ENCODE assay signal across 12 cellular contexts in genomic region chr10:78413294-78414055, GRCh38.
A peak's percentile ranks its signal among the peaks of the same experiment; 100 is the strongest.
DNase-seq lines count a peak whose midpoint lies in the region; ATAC-seq and TF ChIP-seq lines count a peak whose summit lies in the region.
"Had no signal": no experiment of that assay in that cellular context is flagged by ENCODE, and none has a peak within 500 bp of the region (broad histone marks: within the 10 kb centered on the region; RNA-seq: fewer than 3 reads in every experiment).

No MANE protein-coding gene starts in this region.

- H3K27ac ChIP-seq in endodermal cell (ENCODE audit: low read depth, low read length) = no peak overlapping the region
- H3K27ac ChIP-seq in neuronal stem cell (replicated peaks; ENCODE audit: low read length) = no peak overlapping the region
- H3K27ac ChIP-seq in upper lobe of right lung = no peak overlapping the region

- H3K18ac ChIP-seq in neuronal stem cell (ENCODE audit: low read length) = no peak overlapping the region

- no peak overlapping the region for H3K4me2 ChIP-seq in neuronal stem cell (ENCODE audit: insufficient read depth, low read length, poor library complexity, severe bottlenecking)

- no peak overlapping the region for H3K9ac ChIP-seq in endodermal cell (ENCODE audit: extremely low read depth, low read length, poor library complexity, severe bottlenecking)
- no peak overlapping the region for H3K9ac ChIP-seq in neuronal stem cell (ENCODE audit: low read depth, low read length, poor library complexity)

- H3K36me3 Mint-ChIP-seq in endodermal cell (ENCODE audit: low read depth) = no peaks in the 10 kb centered on the region

- peaks cover 7% of the 10 kb centered on the region for H3K4me1 Mint-ChIP-seq in endodermal cell

- H3K9me3 Mint-ChIP-seq in endodermal cell = no peaks in the 10 kb centered on the region

- H3K27me3 ChIP-seq in endodermal cell (ENCODE audit: control insufficient read depth, insufficient read depth, low read length, poor library complexity, severe bottlenecking) = no peaks in the 10 kb centered on the region
- H3K27me3 ChIP-seq in neuronal stem cell (ENCODE audit: control insufficient read depth in 3 of 3, insufficient read depth in 3 of 3, low read depth in 1 of 3, low read length in 3 of 3) = no peaks in the 10 kb centered on the region
- H3K27me3 ChIP-seq in upper lobe of right lung = no peaks in the 10 kb centered on the region

- no peak overlapping the region for H3K4me3 Mint-ChIP-seq in endodermal cell

- no peak overlapping the region for H2BK120ac ChIP-seq in neuronal stem cell (ENCODE audit: low read depth, low read length)

- H3K23ac ChIP-seq in neuronal stem cell (ENCODE audit: low read depth, low read length, poor library complexity) = no peak overlapping the region

- H3K9me3 ChIP-seq in endodermal cell (ENCODE audit: control insufficient read depth, low read length) (no peaks in the 10 kb centered on the region), neuronal stem cell (replicated peaks in 1 of 2; ENCODE audit: control insufficient read depth in 2 of 2, insufficient read depth in 1 of 2, low read depth in 1 of 2, low read length in 2 of 2) (no peaks in the 10 kb centered on the region), upper lobe of right lung (no peaks in the 10 kb centered on the region)

- H3K27ac Mint-ChIP-seq in endodermal cell = no peak overlapping the region

- H4K91ac ChIP-seq in neuronal stem cell (ENCODE audit: low read depth, low read length, poor library complexity) = no peak overlapping the region

- H3K36me3 ChIP-seq in endodermal cell (ENCODE audit: control insufficient read depth, insufficient read depth, low read length) (no peaks in the 10 kb centered on the region), neuronal stem cell (replicated peaks in 1 of 2; ENCODE audit: control insufficient read depth in 2 of 2, insufficient read depth in 2 of 2, low read length in 2 of 2) (no peaks in the 10 kb centered on the region), upper lobe of right lung (no peaks in the 10 kb centered on the region)

- ATAC-seq in upper lobe of right lung (no peak), GM19452 (IDR thresholded peaks at IDR 0.05; ENCODE audit: unreplicated experiment) (no peak)

- H3K4me1 ChIP-seq in endodermal cell (ENCODE audit: control insufficient read depth, insufficient read depth, low read length) (no peaks in the 10 kb centered on the region), neuronal stem cell (ENCODE audit: control insufficient read depth in 2 of 2, insufficient read depth in 1 of 2, low read depth in 1 of 2, low read length in 2 of 2) (peaks cover 0 to 8% of the 10 kb centered on the region in 2 donors), upper lobe of right lung (peaks cover 20% of the 10 kb centered on the region)

- TF ChIP-seq CTCF in endodermal cell (conservative IDR thresholded peaks at IDR 0.05) (no peak), upper lobe of right lung (IDR thresholded peaks at IDR 0.05) (no peak)

- H2AK5ac ChIP-seq in neuronal stem cell (ENCODE audit: low read depth, low read length) = no peak overlapping the region

- DNase-seq in NCI-H446 treated with DMSO at 0.1 percent for 48 hours (lab: John Stamatoyannopoulos, UW) (peak; percentile 42), endodermal cell (peak; percentile 43), neuronal stem cell (ENCODE audit: low spot score) (no peak), upper lobe of right lung (peak; percentile 57), NCI-H2107 (lab: John Stamatoyannopoulos, UW) (no peak), middle frontal gyrus (ENCODE audit: extremely low spot score, low spot score) (no peak)
- DNase-seq: H7, NCI-H1417, NCI-H2029 treated with DMSO at 0.1 percent for 48 hours, NCI-H524, RPMI8226 had no signal

- no peaks in the 10 kb centered on the region for H3K27me3 Mint-ChIP-seq in endodermal cell (ENCODE audit: insufficient read depth)

- H4K8ac ChIP-seq in neuronal stem cell (ENCODE audit: low read depth, low read length) = no peak overlapping the region

- WGBS in endodermal cell (ENCODE audit: insufficient coverage in 1 of 2, insufficient read length in 1 of 2), 2 experiments = 91 to 98% methylated on average over 5 to 8 of the region's 8 CpGs
- no CpG with 5 or more reads among the region's 8 CpGs for WGBS in neuronal stem cell (ENCODE audit: extremely low coverage in 2 of 2, insufficient read length in 2 of 2, insufficient replicate concordance in 1 of 2), 2 donors

- H3K79me1 ChIP-seq in neuronal stem cell (ENCODE audit: low read depth, low read length) = no peaks in the 10 kb centered on the region

- H3K4me3 ChIP-seq in endodermal cell (ENCODE audit: low read length) = no peak overlapping the region
- no peak overlapping the region for H3K4me3 ChIP-seq in neuronal stem cell (ENCODE audit: low read length in 2 of 2)
- no peak overlapping the region for H3K4me3 ChIP-seq in upper lobe of right lung

- H3K4ac ChIP-seq in neuronal stem cell (ENCODE audit: low read length) = no peak overlapping the region

- H3K14ac ChIP-seq in neuronal stem cell (ENCODE audit: low read length) = no peak overlapping the region

- H2BK15ac ChIP-seq in neuronal stem cell (ENCODE audit: low read length) = peak overlapping the region; percentile 6

- no peak overlapping the region for H2BK12ac ChIP-seq in neuronal stem cell (ENCODE audit: low read length)

- H2AFZ ChIP-seq in neuronal stem cell (ENCODE audit: low read length) = peak overlapping the region; percentile 31

- intact Hi-C loops in upper lobe of right lung (cut with DNase I) = no loop called here

- no peak overlapping the region for H2BK5ac ChIP-seq in neuronal stem cell (ENCODE audit: low read length)

Comparison
In these comparisons a context has a peak if more than half of its experiments do, and no peak if none do; other contexts are left out.
1. DNase-seq: peak in NCI-H446 treated with DMSO at 0.1 percent for 48 hours (single experiment), endodermal cell (single experiment) and upper lobe of right lung (single experiment); none in neuronal stem cell (single experiment), NCI-H2107 (single experiment) and middle frontal gyrus (single experiment).